8 cellular contexts compared by ENCODE assay signal in genomic region chr12:110585231-110585799, GRCh38. TPM values are rescaled to one million over a fixed set of nuclear protein-coding genes. Genes with fewer than 3 reads are reported as not detected.
DNase-seq lines count a peak whose midpoint lies in the region; ATAC-seq and TF ChIP-seq lines count a peak whose summit lies in the region.

No MANE protein-coding gene starts in this region.

- no peak for ATAC-seq in activated CD8-positive, alpha-beta T cell treated with anti-CD3 and anti-CD28 coated beads for 36 hours
- ATAC-seq in foreskin keratinocyte, result no peak

- no peak overlapping the region for H3K4me3 ChIP-seq in HAP-1

- TF ChIP-seq CTCF in activated CD8-positive, alpha-beta T cell treated with anti-CD3 and anti-CD28 coated beads for 36 hours (IDR thresholded peaks at IDR 0.05), result no peak
- TF ChIP-seq CTCF in foreskin keratinocyte (conservative IDR thresholded peaks at IDR 0.05), result peak; percentile 0

- H3K27ac Mint-ChIP-seq in activated CD8-positive, alpha-beta T cell treated with anti-CD3 and anti-CD28 coated beads for 36 hours, result peak overlapping the region; percentile 89

- H3K4me1 ChIP-seq in foreskin keratinocyte, result peaks cover 12% of the 10 kb centered on the region
- H3K4me1 ChIP-seq in HAP-1, result peaks cover 10% of the 10 kb centered on the region

- peaks cover 14% of the 10 kb centered on the region for H3K36me3 Mint-ChIP-seq in activated CD8-positive, alpha-beta T cell treated with anti-CD3 and anti-CD28 coated beads for 36 hours (ENCODE audit: low read depth)

- H3K4me3 Mint-ChIP-seq in activated CD8-positive, alpha-beta T cell treated with anti-CD3 and anti-CD28 coated beads for 36 hours, result peak overlapping the region; percentile 34

- in situ Hi-C loops in KBM-7 (cut with MboI; ENCODE audit: low pct_unique_long_range_greater_than_20kb, low sequenced_read_pairs) (no loop called here), HAP-1 (cut with MboI; ENCODE audit: low sequenced_read_pairs) (no loop called here)

- intact Hi-C loops in activated CD8-positive, alpha-beta T cell treated with anti-CD3 and anti-CD28 coated beads for 36 hours (cut with micrococcal nuclease), result no loop called here

- POLR2A ChIA-PET in activated CD8-positive, alpha-beta T cell treated with anti-CD3 and anti-CD28 coated beads for 36 hours (lab: Charles Lee), result interaction anchor here (0.7 to 2.0 kb wide), 10 partner anchors 8 to 326 kb away, joined by 3 to 11 read pairs (median 4); partner anchors contain the start of genes ARPC3, FAM216A and GPN3

- no peaks in the 10 kb centered on the region for H3K9me3 Mint-ChIP-seq in activated CD8-positive, alpha-beta T cell treated with anti-CD3 and anti-CD28 coated beads for 36 hours

- DNase-seq in KBM-7 (peak; percentile 76), foreskin keratinocyte (peak; percentile 30 to 58), GM03348 (ENCODE audit: low spot score) (no peak), NCI-H510A treated with DMSO at 0.1 percent for 48 hours (lab: John Stamatoyannopoulos, UW) (no peak), HAP-1 (ENCODE audit: low spot score in 2 of 2) (no peak), amygdala (lab: John Stamatoyannopoulos, UW) (no peak)
- DNase-seq in activated CD8-positive, alpha-beta T cell treated with anti-CD3 and anti-CD28 coated beads for 36 hours, result peak; percentile 61
- peak; percentile 18 to 60 for DNase-seq in stimulated activated CD4-positive, alpha-beta T cell treated with anti-CD3 and anti-CD28 coated beads, Interleukin-4, amount 100 ng/mL, for 4 hours

- peak overlapping the region; percentile 25 for H3K27ac ChIP-seq in foreskin keratinocyte

- no peaks in the 10 kb centered on the region for H3K9me3 ChIP-seq in HAP-1

- CTCF ChIA-PET in activated CD8-positive, alpha-beta T cell treated with anti-CD3 and anti-CD28 coated beads for 36 hours (lab: Charles Lee), result interaction anchor here (0.9 to 3.8 kb wide), 10 partner anchors 10 to 136 kb away, joined by 3 to 25 read pairs (median 6); partner anchors contain the start of genes ARPC3 and FAM216A

- H3K36me3 ChIP-seq in HAP-1 (replicated peaks), result no peaks in the 10 kb centered on the region

- no peaks in the 10 kb centered on the region for H3K27me3 Mint-ChIP-seq in activated CD8-positive, alpha-beta T cell treated with anti-CD3 and anti-CD28 coated beads for 36 hours

- H3K4me1 Mint-ChIP-seq in activated CD8-positive, alpha-beta T cell treated with anti-CD3 and anti-CD28 coated beads for 36 hours (ENCODE audit: low read depth), result peaks cover 35% of the 10 kb centered on the region

- H3K27me3 ChIP-seq in foreskin keratinocyte (no peaks in the 10 kb centered on the region), HAP-1 (ENCODE audit: low read depth) (no peaks in the 10 kb centered on the region)

RNA-seq across cellular contexts. Expression of gene PPTC7, which starts 2.2 kb away (rescaled TPM):
- total RNA-seq in activated CD8-positive, alpha-beta T cell treated with anti-CD3 and anti-CD28 coated beads for 36 hours, result 10 to 100 TPM; 43.1 to 44.5 TPM
- 26.6 and 27.2 TPM in 2 replicates for total RNA-seq in foreskin keratinocyte
- polyA plus RNA-seq in foreskin keratinocyte, result 9.6 and 12.0 TPM in 2 replicates

RNA-seq across cellular contexts. Expression of gene TCTN1, which starts 28.6 kb away (rescaled TPM):
- 1 to 10 TPM; 7.9 to 8.6 TPM for total RNA-seq in activated CD8-positive, alpha-beta T cell treated with anti-CD3 and anti-CD28 coated beads for 36 hours
- total RNA-seq in foreskin keratinocyte, result 21.4 and 22.7 TPM in 2 replicates
- polyA plus RNA-seq in foreskin keratinocyte, result 18.2 and 21.6 TPM in 2 replicates

Comparison
In these comparisons a context has a peak if more than half of its experiments do, and no peak if none do; other contexts are left out.
1. DNase-seq: peak in KBM-7 (single experiment), activated CD8-positive, alpha-beta T cell treated with anti-CD3 and anti-CD28 coated beads for 36 hours (single experiment), foreskin keratinocyte (2 of 2) and stimulated activated CD4-positive, alpha-beta T cell treated with anti-CD3 and anti-CD28 coated beads, Interleukin-4, amount 100 ng/mL, for 4 hours (2 of 2); none in GM03348 (single experiment), NCI-H510A treated with DMSO at 0.1 percent for 48 hours (single experiment), HAP-1 (0 of 2) and amygdala (0 of 56).